Comparison of ENCODE assay signal across 25 cellular contexts in the genomic region with DNA sequence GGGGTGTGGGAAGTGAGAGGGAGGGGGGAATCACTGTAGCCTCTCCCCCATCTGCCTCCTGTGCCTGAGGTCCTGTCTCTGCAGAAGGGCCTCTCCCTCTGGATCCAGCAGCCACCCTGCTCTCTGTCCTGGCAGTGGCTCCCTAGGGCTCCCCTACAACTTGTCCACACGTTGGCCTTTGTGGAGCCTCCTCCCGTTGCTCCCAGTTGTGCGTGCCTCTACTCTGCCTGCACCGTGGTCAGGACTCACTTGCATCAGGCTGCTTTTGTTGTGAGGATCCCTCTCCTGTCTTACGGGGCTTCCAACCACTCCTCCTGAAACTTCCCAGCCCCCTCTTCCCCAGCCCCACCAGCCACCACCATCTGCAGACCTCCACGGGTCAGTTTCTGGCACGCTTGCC.
"Had no signal": no experiment of that assay in that cellular context is flagged by ENCODE, and none has a peak within 500 bp of the region (broad histone marks: within the 10 kb centered on the region; RNA-seq: fewer than 3 reads in every experiment).

No MANE protein-coding gene starts in this region.

- H3K4me1 ChIP-seq: ascending aorta, body of pancreas, Peyer's patch, SJCRH30 had no signal

- H3K27ac ChIP-seq: ascending aorta, body of pancreas, Peyer's patch, RWPE1, SJCRH30 had no signal

- H3K27me3 ChIP-seq: ascending aorta, body of pancreas, Peyer's patch had no signal

- ATAC-seq: activated CD8-positive, alpha-beta memory T cell treated with anti-CD3 and anti-CD28 coated beads, Interleukin-2, amount 10 ng/mL, durations not matched to agents 7 days and 5 days; body of pancreas; T-helper 17 cell had no signal

- H3K9me3 ChIP-seq: ascending aorta, body of pancreas, Peyer's patch, SJCRH30 had no signal

- H3K36me3 ChIP-seq: ascending aorta, Peyer's patch, SJCRH30 had no signal

- H3K4me3 ChIP-seq: ascending aorta, body of pancreas, Peyer's patch, SJCRH30 had no signal

- DNase-seq: activated B cell treated with CpG ODN at 0.5 μM for 24 hours; activated CD4-positive, alpha-beta T cell treated with anti-CD3 and anti-CD28 coated beads for 1 hour; activated CD4-positive, alpha-beta T cell treated with anti-CD3 and anti-CD28 coated beads, Interleukin-2, amount 10 ng/mL, durations not matched to agents 24 days and 14 days; activated CD4-positive, alpha-beta T cell treated with anti-CD3 and anti-CD28 coated beads, Interleukin-2, amount 50 U/mL, for 48 hours; activated CD8-positive, alpha-beta memory T cell treated with anti-CD3 and anti-CD28 coated beads, Interleukin-2, amount 10 ng/mL, durations not matched to agents 7 days and 5 days; activated effector memory CD4-positive, alpha-beta T cell treated with Interleukin-2 at 50 U/mL for 16 hours; activated naive CD4-positive, alpha-beta T cell; activated T-cell treated with anti-CD3 and anti-CD28 coated beads, Interleukin-2, amount 50 U/mL, for 24 hours; body of pancreas; MM.1S; NCI-H1105 treated with DMSO at 0.1 percent for 48 hours; NCI-H1436 treated with DMSO at 0.1 percent for 48 hours; NCI-H1930; NCI-H2171; NCI-H2227 treated with DMSO at 0.1 percent for 48 hours; NCI-H446 treated with DMSO at 0.1 percent for 48 hours; NCI-H524 treated with DMSO at 0.1 percent for 48 hours; NCI-H748 treated with DMSO at 0.1 percent for 48 hours; Peyer's patch; Right ventricle myocardium superior; SJCRH30; T-helper 17 cell; T-helper 9 cell had no signal
